In genomic region chr3:102163818-102164154, GRCh38 we compare ENCODE assay signal across 18 cellular contexts.
A peak's percentile ranks its signal among the peaks of the same experiment; 100 is the strongest.
DNase-seq lines count a peak whose midpoint lies in the region; ATAC-seq and TF ChIP-seq lines count a peak whose summit lies in the region.
"Had no signal": no experiment of that assay in that cellular context is flagged by ENCODE, and none has a peak within 500 bp of the region (broad histone marks: within the 10 kb centered on the region; RNA-seq: fewer than 3 reads in every experiment).

No MANE protein-coding gene starts in this region.

- H3K27ac Mint-ChIP-seq in Calu3 (ENCODE audit: unreplicated experiment): peak overlapping the region; percentile 98
- H3K27ac Mint-ChIP-seq in GM23338: no peak overlapping the region
- H3K27ac Mint-ChIP-seq: endodermal cell, progenitor cell of endocrine pancreas had no signal

- H3K9me2 ChIP-seq in GM23338 (ENCODE audit: insufficient read depth): no peaks in the 10 kb centered on the region

- H3K4me3 Mint-ChIP-seq in Calu3 (ENCODE audit: low read depth, unreplicated experiment) (peak overlapping the region; percentile 27), GM23338 (no peak overlapping the region)
- H3K4me3 Mint-ChIP-seq: endodermal cell; naive thymus-derived CD4-positive, alpha-beta T cell had no signal

- ATAC-seq in foreskin keratinocyte: peak; percentile 18
- no peak for ATAC-seq in GM23338
- ATAC-seq in GM21390 (IDR thresholded peaks at IDR 0.05; ENCODE audit: unreplicated experiment): no peak
- ATAC-seq: naive thymus-derived CD4-positive, alpha-beta T cell had no signal

- H3K4me2 ChIP-seq in skeletal muscle satellite cell (ENCODE audit: low read length) (peak overlapping the region; percentile 25), GM23338 (no peak overlapping the region)

- H3K9ac ChIP-seq in skeletal muscle satellite cell (ENCODE audit: low read depth, low read length): peak overlapping the region; percentile 66

- no peak overlapping the region for H2AFZ ChIP-seq in GM23338

- no peak overlapping the region for H3K4me3 ChIP-seq in skeletal muscle satellite cell (ENCODE audit: low read length)
- H3K4me3 ChIP-seq in GM23338: no peak overlapping the region

- H4K20me1 ChIP-seq in GM23338 (replicated peaks; ENCODE audit: insufficient read depth): no peaks in the 10 kb centered on the region

- H3K9me3 Mint-ChIP-seq in Calu3 (ENCODE audit: low read depth, unreplicated experiment) (no peaks in the 10 kb centered on the region), GM23338 (no peaks in the 10 kb centered on the region)
- H3K9me3 Mint-ChIP-seq: endodermal cell had no signal

- H3K27me3 ChIP-seq in foreskin keratinocyte (no peaks in the 10 kb centered on the region), skeletal muscle satellite cell (ENCODE audit: control insufficient read depth, insufficient read depth, low read length) (no peaks in the 10 kb centered on the region), GM23338 (ENCODE audit: insufficient read depth) (no peaks in the 10 kb centered on the region)

- H3K4me1 Mint-ChIP-seq in Calu3 (ENCODE audit: low read depth, unreplicated experiment): peaks cover 28% of the 10 kb centered on the region
- H3K4me1 Mint-ChIP-seq in GM23338: no peaks in the 10 kb centered on the region
- H3K4me1 Mint-ChIP-seq: endodermal cell had no signal

- no peaks in the 10 kb centered on the region for H3K27me3 Mint-ChIP-seq in Calu3 (ENCODE audit: unreplicated experiment)
- no peaks in the 10 kb centered on the region for H3K27me3 Mint-ChIP-seq in GM23338 (ENCODE audit: insufficient read depth, low read depth, poor library complexity)
- H3K27me3 Mint-ChIP-seq: naive thymus-derived CD4-positive, alpha-beta T cell; progenitor cell of endocrine pancreas had no signal

- DNase-seq in Calu3 (peak; percentile 28), foreskin keratinocyte (no peak), GM23338 (ENCODE audit: low spot score) (no peak), NCI-H510A (lab: John Stamatoyannopoulos, UW) (no peak), AML-193 (lab: John Stamatoyannopoulos, UW) (no peak)
- DNase-seq: central memory CD4-positive, alpha-beta T cell; endodermal cell; left ventricle myocardium superior; NCI-H345; SHP77; stimulated activated CD4-positive, alpha-beta T cell treated with anti-CD3 and anti-CD28 coated beads, Interleukin-15, amount 100 ng/mL, for 24 hours; stimulated activated naive CD4-positive, alpha-beta T cell treated with Interleukin-2 at 50 U/mL for 16 hours; T-helper 2 cell had no signal

- no peaks in the 10 kb centered on the region for H3F3A ChIP-seq in GM23338 (replicated peaks; ENCODE audit: low read depth)

- H3K4me1 ChIP-seq in foreskin keratinocyte (peaks cover 18% of the 10 kb centered on the region), skeletal muscle satellite cell (ENCODE audit: control insufficient read depth, insufficient read depth, low read length) (peaks cover 44% of the 10 kb centered on the region), GM23338 (ENCODE audit: insufficient read depth) (no peaks in the 10 kb centered on the region)

- intact Hi-C loops in Calu3 (cut with micrococcal nuclease; ENCODE audit: unreplicated experiment): loop anchor here (1.0 to 2.0 kb wide), 6 partner anchors 11 to 299 kb away; no protein-coding TSS in a partner anchor

- H3K27ac ChIP-seq in VCaP (peak overlapping the region; percentile 37), foreskin keratinocyte (peak overlapping the region; percentile 8), GM23338 (ENCODE audit: low read depth) (no peak overlapping the region)

- CTCF ChIA-PET in Calu3 (lab: Charles Lee): interaction anchor here (1.1 to 2.1 kb wide), 3 partner anchors 11 to 66 kb away, joined by 3 to 14 read pairs (median 4); no protein-coding TSS in a partner anchor

- H3K36me3 Mint-ChIP-seq in Calu3 (ENCODE audit: insufficient read depth, unreplicated experiment) (peaks cover 10% of the 10 kb centered on the region), GM23338 (ENCODE audit: low read depth) (no peaks in the 10 kb centered on the region)

- BruUV-seq in Calu3 (replicated peaks; lab: Mats Ljungman, UMichigan): no TSS peak

- H3K79me2 ChIP-seq in GM23338 (replicated peaks; ENCODE audit: insufficient read depth): no peaks in the 10 kb centered on the region

- TF ChIP-seq CTCF in Calu3 (IDR thresholded peaks at IDR 0.05; ENCODE audit: unreplicated experiment) (no peak), VCaP (conservative IDR thresholded peaks at IDR 0.05) (no peak), foreskin keratinocyte (conservative IDR thresholded peaks at IDR 0.05) (no peak), GM23338 (conservative IDR thresholded peaks at IDR 0.05; ENCODE audit: low read depth in 2 of 2) (no peak)

- H3K36me3 ChIP-seq in skeletal muscle satellite cell (ENCODE audit: insufficient read depth, low read length) (no peaks in the 10 kb centered on the region), GM23338 (ENCODE audit: insufficient read depth) (no peaks in the 10 kb centered on the region)

- H3K9me3 ChIP-seq in skeletal muscle satellite cell (replicated peaks; ENCODE audit: low read length): no peaks in the 10 kb centered on the region

TF ChIP-seq in GM23338, 12 proteins besides CTCF, POLR2A, EP300 and RAD21:
- TF ChIP-seq JUNB (IDR thresholded peaks at IDR 0.05; ENCODE audit: unreplicated experiment) (no peak), NANOG (IDR thresholded peaks at IDR 0.05; ENCODE audit: borderline replicate concordance) (no peak), ETS1 (IDR thresholded peaks at IDR 0.05) (no peak), EZH2 (IDR thresholded peaks at IDR 0.05; ENCODE audit: low read depth, unreplicated experiment) (no peak), STAT1 (IDR thresholded peaks at IDR 0.05; ENCODE audit: unreplicated experiment) (no peak), CREB1 (CRISPR knock-in tag; IDR thresholded peaks at IDR 0.05; ENCODE audit: low read depth) (no peak), POLR2AphosphoS5 (IDR thresholded peaks at IDR 0.05; ENCODE audit: low read depth) (no peak), ZNF114 (CRISPR knock-in tag; IDR thresholded peaks at IDR 0.05) (no peak)
